1 cellular context compared by ENCODE assay signal in genomic region chr2:230864605-230865323, GRCh38.
TF ChIP-seq lines count a peak whose summit lies in the region.

ITM2C (plus strand) TSS chr2:230864942; CDS start chr2:230865026, 84 bp downstream.

TF ChIP-seq in neural cell, 6 proteins besides CTCF, POLR2A, EP300 and RAD21:
- peak; percentile 98 for TF ChIP-seq REST (IDR thresholded peaks at IDR 0.05; ENCODE audit: borderline replicate concordance)
- peak; percentile 95 for TF ChIP-seq POLR2AphosphoS5 (IDR thresholded peaks at IDR 0.05)
- peak; percentile 76 for TF ChIP-seq SMC3 (conservative IDR thresholded peaks at IDR 0.05; ENCODE audit: poor library complexity)
- no peak for TF ChIP-seq EZH2 (IDR thresholded peaks at IDR 0.05; ENCODE audit: borderline replicate concordance, insufficient read depth, low read length, poor library complexity, severe bottlenecking)
- peak; percentile 77 for TF ChIP-seq TAF1 (IDR thresholded peaks at IDR 0.05; ENCODE audit: low read depth)
- peak; percentile 44 for TF ChIP-seq MXI1 (conservative IDR thresholded peaks at IDR 0.05; ENCODE audit: poor library complexity, severe bottlenecking)
TF ChIP-seq in neural cell: peak in this region for 5.
